1 cellular context compared by ENCODE assay signal in genomic region chr1:110780600-110781484, GRCh38.
A peak's percentile ranks its signal among the peaks of the same experiment; 100 is the strongest.
TF ChIP-seq lines count a peak whose summit lies in the region.

No MANE protein-coding gene starts in this region.

TF ChIP-seq in K562, 482 proteins besides CTCF, POLR2A, EP300 and RAD21 (continued from another document and continues in another):
- TF ChIP-seq ZBTB33 (CRISPR knock-in tag; IDR thresholded peaks at IDR 0.05) (no peak), ZNF436 (CRISPR knock-in tag; IDR thresholded peaks at IDR 0.05) (no peak), ESRRA (IDR thresholded peaks at IDR 0.05; ENCODE audit: borderline replicate concordance, low read depth) (peak; percentile 48; the same call in 1 of the 2 replicates), FOXA3 (CRISPR knock-in tag; conservative IDR thresholded peaks at IDR 0.05 in 1 of 2, IDR thresholded peaks at IDR 0.05 in 1 of 2) (peak in 1 of 2 experiments; percentile 66; a peak in 2 of 4 replicates), RB1 (IDR thresholded peaks at IDR 0.05; ENCODE audit: low read depth) (peak; percentile 23; the same call in 1 of the 2 replicates), CHD2 (IDR thresholded peaks at IDR 0.05; ENCODE audit: low read depth, low read length) (no peak), NEUROD1 (IDR thresholded peaks at IDR 0.05; ENCODE audit: borderline replicate concordance, low read depth, low read length, partially characterized antibody) (peak; percentile 49), JUNB (CRISPR knock-in tag; conservative IDR thresholded peaks at IDR 0.05) (no peak), SMC3 (conservative IDR thresholded peaks at IDR 0.05; ENCODE audit: insufficient read depth, low read depth, low read length) (peak; percentile 87), ATF1 (CRISPR knock-in tag; IDR thresholded peaks at IDR 0.05) (no peak), ATF1 (tag; IDR thresholded peaks at IDR 0.05) (peak; percentile 74), ZEB2 (IDR thresholded peaks at IDR 0.05) (0 out of 2 replicates have a peak, but pooled peaks have one; percentile 17), KAT8 (IDR thresholded peaks at IDR 0.05; ENCODE audit: low read depth) (no peak), ZNF253 (CRISPR knock-in tag; conservative IDR thresholded peaks at IDR 0.05) (no peak), CTBP1 (IDR thresholded peaks at IDR 0.05; ENCODE audit: borderline replicate concordance) (peak; percentile 48; the same call in 1 of the 2 replicates), TBL1XR1 (IDR thresholded peaks at IDR 0.05; ENCODE audit: low read length in 2 of 2) (no peak), ZNF639 (CRISPR knock-in tag; conservative IDR thresholded peaks at IDR 0.05 in 1 of 2, IDR thresholded peaks at IDR 0.05 in 1 of 2) (no peak), FOXP1 (CRISPR knock-in tag; IDR thresholded peaks at IDR 0.05) (no peak), ETS1 (conservative IDR thresholded peaks at IDR 0.05; ENCODE audit: control insufficient read depth, low read depth, low read length) (no peak), XRCC5 (IDR thresholded peaks at IDR 0.05; ENCODE audit: low read depth, low read length) (peak; percentile 43; the same call in 1 of the 2 replicates), MCM3 (IDR thresholded peaks at IDR 0.05) (no peak), YY1 (IDR thresholded peaks at IDR 0.05; ENCODE audit: borderline replicate concordance in 1 of 3, control insufficient read depth in 1 of 3, extremely low read depth in 1 of 3, insufficient read depth in 3 of 3, insufficient read length in 1 of 3, insufficient replicate concordance in 2 of 3, low read depth in 1 of 3, low read length in 2 of 3) (peak in 1 of 3 experiments; percentile 5), MCM2 (IDR thresholded peaks at IDR 0.05; ENCODE audit: low read depth) (no peak), ARID4B (CRISPR knock-in tag; IDR thresholded peaks at IDR 0.05) (no peak), L3MBTL2 (IDR thresholded peaks at IDR 0.05) (peak; percentile 33; the same call in 1 of the 2 replicates), E2F6 (IDR thresholded peaks at IDR 0.05; ENCODE audit: borderline replicate concordance in 1 of 2, extremely low read depth in 1 of 2, insufficient read depth in 1 of 2, insufficient read length in 1 of 2, low read depth in 1 of 2, low read length in 1 of 2, poor library complexity in 1 of 2, severe bottlenecking in 1 of 2) (peak in 1 of 2 experiments; percentile 49), CEBPZ (IDR thresholded peaks at IDR 0.05; ENCODE audit: borderline replicate concordance, low read depth, low read length) (no peak), ZNF347 (CRISPR knock-in tag; IDR thresholded peaks at IDR 0.05; ENCODE audit: low read depth) (no peak), NFIX (CRISPR knock-in tag; IDR thresholded peaks at IDR 0.05; ENCODE audit: low read depth) (peak; percentile 76; the same call in 1 of the 2 replicates), TFAP4 (CRISPR knock-in tag; IDR thresholded peaks at IDR 0.05; ENCODE audit: borderline replicate concordance) (peak; percentile 31; the same call in 1 of the 2 replicates)
- TF ChIP-seq, protein P1, sequence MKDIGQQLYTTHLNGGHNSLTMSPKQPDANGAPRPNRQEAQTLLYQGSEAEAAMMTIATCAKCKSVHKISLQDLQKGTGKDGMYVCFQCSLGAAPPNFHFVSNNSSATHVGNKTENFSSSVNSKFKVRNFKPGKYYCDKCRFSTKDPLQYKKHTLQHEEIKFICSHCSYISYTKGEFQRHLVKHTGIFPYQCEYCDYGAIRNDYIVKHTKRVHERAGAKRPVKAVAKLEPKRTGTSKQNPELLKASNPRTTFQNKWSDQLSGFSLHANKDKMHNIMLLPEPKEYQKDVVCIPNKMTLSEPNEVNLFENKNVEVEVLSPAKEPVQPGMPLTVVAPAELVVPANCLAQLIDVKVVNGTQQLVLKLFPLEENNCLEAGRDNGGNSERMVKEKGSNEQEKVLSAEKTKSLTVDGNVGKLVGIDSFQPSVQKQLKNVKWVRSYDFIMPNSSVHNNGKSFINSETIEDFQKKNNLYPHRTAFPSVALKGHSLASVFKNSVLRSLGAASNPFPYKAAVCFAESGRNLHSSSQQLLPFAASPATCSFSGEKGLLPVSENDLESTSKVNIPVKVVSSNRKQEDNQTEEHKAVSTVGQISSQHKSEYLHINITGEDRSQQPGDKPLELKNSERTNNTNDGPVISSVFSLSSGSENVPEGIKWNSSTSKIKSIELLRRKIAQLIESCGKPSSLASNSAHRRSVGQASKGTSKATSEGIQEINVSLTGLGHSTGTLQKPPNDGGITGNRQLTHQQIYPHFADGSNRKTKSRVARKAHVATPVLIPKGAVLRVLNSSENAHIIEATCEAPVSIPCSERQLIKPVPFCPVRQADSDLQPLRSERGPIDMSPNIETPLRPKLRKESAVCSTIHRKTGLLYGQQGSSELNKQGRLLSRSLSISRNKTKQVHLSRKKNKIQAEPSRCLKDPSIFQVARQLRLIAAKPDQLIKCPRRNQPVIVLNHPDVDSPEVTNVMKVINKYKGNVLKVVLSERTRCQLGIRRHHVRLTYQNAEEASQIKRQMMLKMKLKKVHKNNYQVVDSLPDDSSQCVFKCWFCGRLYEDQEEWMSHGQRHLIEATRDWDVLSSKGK (CRISPR knock-in tag; IDR thresholded peaks at IDR 0.05) = no peak
- TF ChIP-seq, protein P2, sequence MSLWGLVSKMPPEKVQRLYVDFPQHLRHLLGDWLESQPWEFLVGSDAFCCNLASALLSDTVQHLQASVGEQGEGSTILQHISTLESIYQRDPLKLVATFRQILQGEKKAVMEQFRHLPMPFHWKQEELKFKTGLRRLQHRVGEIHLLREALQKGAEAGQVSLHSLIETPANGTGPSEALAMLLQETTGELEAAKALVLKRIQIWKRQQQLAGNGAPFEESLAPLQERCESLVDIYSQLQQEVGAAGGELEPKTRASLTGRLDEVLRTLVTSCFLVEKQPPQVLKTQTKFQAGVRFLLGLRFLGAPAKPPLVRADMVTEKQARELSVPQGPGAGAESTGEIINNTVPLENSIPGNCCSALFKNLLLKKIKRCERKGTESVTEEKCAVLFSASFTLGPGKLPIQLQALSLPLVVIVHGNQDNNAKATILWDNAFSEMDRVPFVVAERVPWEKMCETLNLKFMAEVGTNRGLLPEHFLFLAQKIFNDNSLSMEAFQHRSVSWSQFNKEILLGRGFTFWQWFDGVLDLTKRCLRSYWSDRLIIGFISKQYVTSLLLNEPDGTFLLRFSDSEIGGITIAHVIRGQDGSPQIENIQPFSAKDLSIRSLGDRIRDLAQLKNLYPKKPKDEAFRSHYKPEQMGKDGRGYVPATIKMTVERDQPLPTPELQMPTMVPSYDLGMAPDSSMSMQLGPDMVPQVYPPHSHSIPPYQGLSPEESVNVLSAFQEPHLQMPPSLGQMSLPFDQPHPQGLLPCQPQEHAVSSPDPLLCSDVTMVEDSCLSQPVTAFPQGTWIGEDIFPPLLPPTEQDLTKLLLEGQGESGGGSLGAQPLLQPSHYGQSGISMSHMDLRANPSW (CRISPR knock-in tag; IDR thresholded peaks at IDR 0.05) = no peak
- TF ChIP-seq, protein P3, sequence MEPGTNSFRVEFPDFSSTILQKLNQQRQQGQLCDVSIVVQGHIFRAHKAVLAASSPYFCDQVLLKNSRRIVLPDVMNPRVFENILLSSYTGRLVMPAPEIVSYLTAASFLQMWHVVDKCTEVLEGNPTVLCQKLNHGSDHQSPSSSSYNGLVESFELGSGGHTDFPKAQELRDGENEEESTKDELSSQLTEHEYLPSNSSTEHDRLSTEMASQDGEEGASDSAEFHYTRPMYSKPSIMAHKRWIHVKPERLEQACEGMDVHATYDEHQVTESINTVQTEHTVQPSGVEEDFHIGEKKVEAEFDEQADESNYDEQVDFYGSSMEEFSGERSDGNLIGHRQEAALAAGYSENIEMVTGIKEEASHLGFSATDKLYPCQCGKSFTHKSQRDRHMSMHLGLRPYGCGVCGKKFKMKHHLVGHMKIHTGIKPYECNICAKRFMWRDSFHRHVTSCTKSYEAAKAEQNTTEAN (CRISPR knock-in tag; IDR thresholded peaks at IDR 0.05) = 0 out of 2 replicates have a peak, but pooled peaks have one; percentile 20
